28 cellular contexts compared by ENCODE assay signal in the genomic region with DNA sequence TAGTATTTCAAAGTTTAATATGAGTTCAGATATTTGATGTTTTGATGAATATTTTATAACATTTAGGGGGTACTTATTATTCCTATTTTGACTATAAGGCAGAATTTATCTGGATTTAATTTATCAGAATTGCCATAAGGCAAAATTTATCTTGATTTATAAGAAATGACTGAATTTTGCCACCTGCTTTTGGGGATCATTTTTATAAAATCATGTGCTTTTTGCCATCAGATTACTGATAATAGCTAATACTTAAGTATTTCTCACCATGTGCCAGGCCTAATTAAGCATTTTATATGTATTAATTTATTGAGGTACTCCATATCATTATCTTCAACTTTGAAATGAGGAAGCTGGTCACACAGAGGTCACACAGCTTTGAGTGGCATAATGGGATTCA.
"Had no signal": no experiment of that assay in that cellular context is flagged by ENCODE, and none has a peak within 500 bp of the region (broad histone marks: within the 10 kb centered on the region; RNA-seq: fewer than 3 reads in every experiment).

No MANE protein-coding gene starts in this region.

- H3K4me3 ChIP-seq: colonic mucosa, coronary artery, dorsolateral prefrontal cortex, esophagus muscularis mucosa, esophagus squamous epithelium, gastrocnemius medialis, gastroesophageal sphincter, heart left ventricle, heart right ventricle had no signal

- FAIRE-seq: colon, endometrium, endothelial cell of umbilical vein, frontal cortex had no signal

- H3K4me1 ChIP-seq: colonic mucosa, esophagus muscularis mucosa, esophagus squamous epithelium, foreskin keratinocyte, gastrocnemius medialis, gastroesophageal sphincter, heart left ventricle, heart right ventricle had no signal

- H3K9me3 ChIP-seq: colonic mucosa, esophagus muscularis mucosa, esophagus squamous epithelium, gastrocnemius medialis had no signal

- H3K36me3 ChIP-seq: colonic mucosa, esophagus muscularis mucosa, esophagus squamous epithelium, gastrocnemius medialis, gastroesophageal sphincter, heart left ventricle, heart right ventricle had no signal

- ATAC-seq: effector memory CD8-positive, alpha-beta T cell; esophagus mucosa; foreskin keratinocyte; gastrocnemius medialis; gastroesophageal sphincter; heart left ventricle; heart right ventricle had no signal

- H3K27me3 ChIP-seq: colonic mucosa, dorsolateral prefrontal cortex, esophagus muscularis mucosa, esophagus squamous epithelium, foreskin keratinocyte, gastrocnemius medialis, gastroesophageal sphincter, heart left ventricle, heart right ventricle had no signal

- H3K27ac ChIP-seq: colonic mucosa, coronary artery, dorsolateral prefrontal cortex, epithelial cell of prostate, esophagus muscularis mucosa, esophagus squamous epithelium, foreskin keratinocyte, gastrocnemius medialis, gastroesophageal sphincter, heart left ventricle, heart right ventricle had no signal

- DNase-seq: colonic mucosa; cortex of kidney; dermis blood vessel endothelial cell; dorsolateral prefrontal cortex; effector CD4-positive, alpha-beta T cell; effector CD8-positive, alpha-beta T cell; effector memory CD4-positive, alpha-beta T cell; effector memory CD8-positive, alpha-beta T cell; endodermal cell; erythroblast; esophagus squamous epithelium; foreskin fibroblast; foreskin keratinocyte; foreskin melanocyte; gastrocnemius medialis; glutamatergic neuron; head of caudate nucleus; heart left ventricle; heart right ventricle had no signal
